25 cellular contexts compared by ENCODE assay signal in the genomic region with DNA sequence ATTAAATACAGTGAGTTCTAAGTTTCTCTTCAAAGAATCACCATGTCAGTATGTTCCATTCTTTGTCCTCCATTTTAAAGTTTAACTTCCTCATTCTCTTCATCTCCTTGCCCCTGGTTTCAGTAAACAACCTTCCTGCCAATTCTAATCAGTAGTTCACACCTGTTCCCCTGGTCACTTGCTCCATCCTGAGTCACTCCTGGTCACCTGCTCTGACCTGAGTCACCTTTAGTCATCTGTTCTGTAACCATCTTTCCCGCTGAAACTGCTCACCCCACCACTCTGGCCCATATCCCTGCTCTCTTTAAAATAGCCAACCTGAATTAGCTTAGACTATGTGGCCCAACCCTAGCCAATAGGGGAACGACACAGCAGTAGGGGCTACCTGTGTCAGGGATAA.
"Had no signal": no experiment of that assay in that cellular context is flagged by ENCODE, and none has a peak within 500 bp of the region (broad histone marks: within the 10 kb centered on the region; RNA-seq: fewer than 3 reads in every experiment).

No MANE protein-coding gene starts in this region.

- H3K4me3 ChIP-seq: neural progenitor cell, ovary, psoas muscle, right lobe of liver, sigmoid colon, stomach, thoracic aorta, thyroid gland, tibial nerve, upper lobe of left lung, vagina had no signal

- FAIRE-seq: small intestine, urothelium cell line had no signal

- H3K79me2 ChIP-seq: parathyroid adenoma had no signal

- H3K4me2 ChIP-seq: neural progenitor cell had no signal

- H3K36me3 ChIP-seq: neural progenitor cell, ovary, right lobe of liver, sigmoid colon, stomach, thoracic aorta, thyroid gland, tibial nerve, upper lobe of left lung, vagina had no signal

- DNase-seq: occipital lobe; ovary; posterior cingulate gyrus; psoas muscle; right cardiac atrium; right lobe of liver; sigmoid colon; small intestine; stimulated activated CD4-positive, alpha-beta T cell treated with anti-CD3 and anti-CD28 coated beads, Interleukin-15, amount 100 ng/mL, for 24 hours; stimulated activated CD4-positive, alpha-beta T cell treated with anti-CD3 and anti-CD28 coated beads, Interleukin-2, amount 100 ng/mL, for 24 hours; stimulated activated CD4-positive, alpha-beta T cell treated with anti-CD3 and anti-CD28 coated beads, Interleukin-2, amount 100 ng/mL, for 48 hours; stimulated activated CD4-positive, alpha-beta T cell treated with anti-CD3 and anti-CD28 coated beads, Interleukin-4, amount 100 ng/mL, for 24 hours; stimulated activated naive B cell treated with anti-CD40 and anti-IgM and Interleukin-4, amounts not matched to agents 10 μg/mL and 1 μg/mL and 100 μg/mL, for 72 hours; stimulated activated naive CD4-positive, alpha-beta T cell treated with Interleukin-2 at 50 U/mL for 16 hours; stomach; thyroid gland; trophoblast cell; upper lobe of left lung had no signal

- H3K9ac ChIP-seq: neural progenitor cell, parathyroid adenoma had no signal

- H3K4me1 ChIP-seq: neural progenitor cell, parathyroid adenoma, psoas muscle, right lobe of liver, sigmoid colon, stomach, thyroid gland, tibial nerve, upper lobe of left lung, vagina had no signal

- H3K9me3 ChIP-seq: ovary, psoas muscle, right lobe of liver, thyroid gland, vagina had no signal

- H2AFZ ChIP-seq: neural progenitor cell, parathyroid adenoma had no signal

- H3K27ac ChIP-seq: neural progenitor cell, ovary, parathyroid adenoma, psoas muscle, right lobe of liver, sigmoid colon, stomach, thoracic aorta, thyroid gland, tibial nerve, upper lobe of left lung, vagina had no signal

- ATAC-seq: psoas muscle; right cardiac atrium; right lobe of liver; stimulated activated effector memory CD8-positive, alpha-beta T cell treated with anti-CD3 and anti-CD28 coated beads, Interleukin-12 subunit alpha, Interleukin-12 subunit beta, amount 100 ng/mL, for 72 hours; stimulated activated naive B cell treated with anti-CD40 and anti-IgM and Interleukin-4, amounts not matched to agents 10 μg/mL and 1 μg/mL and 100 μg/mL, for 72 hours had no signal

- H3K27me3 ChIP-seq: neural progenitor cell, ovary, right lobe of liver, sigmoid colon, stomach, thyroid gland, tibial nerve, upper lobe of left lung, vagina had no signal
